In the genomic region with DNA sequence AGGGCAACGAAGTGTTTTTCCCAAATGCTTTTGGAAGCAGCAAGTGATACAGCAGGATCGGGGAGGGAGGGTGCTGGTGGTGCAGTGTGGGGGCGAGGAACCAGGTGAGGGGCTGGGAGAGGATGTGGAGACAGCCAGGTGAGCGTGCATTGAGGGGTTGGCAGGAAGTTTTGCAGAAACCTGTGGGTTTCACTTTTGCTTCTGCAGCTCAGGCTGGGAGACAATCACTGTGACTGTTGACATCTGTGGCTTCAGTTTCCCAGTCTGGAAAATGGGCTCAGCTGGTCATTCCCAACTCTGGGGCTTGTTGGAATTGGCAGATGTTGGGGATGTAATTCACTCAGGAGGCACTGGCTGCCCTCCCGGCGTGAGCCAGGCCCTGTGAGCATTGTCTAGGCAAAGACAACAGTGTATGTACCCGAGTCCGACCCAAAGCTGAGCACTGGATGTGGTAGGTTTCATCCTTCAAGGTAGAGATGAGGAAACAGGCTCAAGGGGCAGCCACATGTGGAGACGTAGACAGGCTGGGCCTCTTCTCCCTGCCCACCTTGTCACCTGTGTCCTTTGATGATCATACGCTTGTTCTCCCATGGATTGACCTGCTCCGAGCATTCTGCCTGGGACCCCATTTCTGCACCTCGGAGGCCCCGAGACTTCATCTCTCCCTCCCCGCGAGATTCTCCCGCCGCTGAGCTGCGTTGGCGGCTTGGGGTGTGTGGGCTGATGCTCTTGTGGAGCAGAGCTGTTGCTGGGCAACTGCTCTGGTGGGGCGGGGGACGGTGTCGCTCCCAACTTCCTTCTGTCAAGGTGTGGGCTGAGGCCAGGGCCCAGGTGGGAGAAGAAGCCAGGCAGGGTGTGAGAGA, we compare ENCODE assay signal across 9 cellular contexts. TPM values are rescaled to one million over a fixed set of nuclear protein-coding genes. Genes with fewer than 3 reads are reported as not detected.
DNase-seq lines count a peak whose midpoint lies in the region; ATAC-seq, FAIRE-seq and TF ChIP-seq lines count a peak whose summit lies in the region.
"Had no signal": no experiment of that assay in that cellular context is flagged by ENCODE, and none has a peak within 500 bp of the region (broad histone marks: within the 10 kb centered on the region; RNA-seq: fewer than 3 reads in every experiment).

No MANE protein-coding gene starts in this region.

- peak overlapping the region; percentile 91 for H3K4me3 ChIP-seq in CD8-positive, alpha-beta memory T cell (ENCODE audit: low read length)
- peak overlapping the region; percentile 3 to 85 (median 76) for H3K4me3 ChIP-seq in spleen

- TF ChIP-seq POLR2A in spleen (IDR thresholded peaks at IDR 0.05) = no peak

- CTCF ChIA-PET in CD8-positive, alpha-beta memory T cell (lab: Charles Lee) = interaction anchor here (0.8 to 4.1 kb wide), 10 partner anchors 22 to 209 kb away, joined by 3 to 19 read pairs (median 3); a partner anchor contains a TSS

- 62 to 72% (median 65%) methylated on average over 21 to 22 of the region's 22 CpGs for WGBS in spleen, 5 donors

- H3K27ac Mint-ChIP-seq in CD8-positive, alpha-beta memory T cell = peak overlapping the region; percentile 92 to 100 (median 98)

- no peaks in the 10 kb centered on the region for H3K27me3 ChIP-seq in CD8-positive, alpha-beta memory T cell (ENCODE audit: insufficient read depth, low read length, poor library complexity, severe bottlenecking)
- no peaks in the 10 kb centered on the region for H3K27me3 ChIP-seq in spleen (replicated peaks in 1 of 7)

- peaks cover 32% of the 10 kb centered on the region for H3K4me1 ChIP-seq in CD8-positive, alpha-beta memory T cell (ENCODE audit: insufficient read depth, low read length)
- peaks cover 22 to 86% (median 35%) of the 10 kb centered on the region in 6 donors for H3K4me1 ChIP-seq in spleen

- peak; percentile 36 to 84 (median 62) for DNase-seq in CD8-positive, alpha-beta memory T cell
- DNase-seq in T-helper 9 cell (peak; percentile 47), spleen (peak; percentile 88), kidney glomerular epithelial cell (lab: John Stamatoyannopoulos, UW) (no peak), T1000 (lab: John Stamatoyannopoulos, UW) (no peak), RCC 7860 (ENCODE audit: low spot score) (no peak)

- peak overlapping the region; percentile 72 for H3K27ac ChIP-seq in CD8-positive, alpha-beta memory T cell (ENCODE audit: low read depth, low read length)
- H3K27ac ChIP-seq in cingulate gyrus (ENCODE audit: low read depth, low read length) (peak overlapping the region; percentile 76), spleen (peak overlapping the region; percentile 30 to 88 (median 86))
- H3K27ac ChIP-seq: epithelial cell of prostate had no signal

- H3K27me3 Mint-ChIP-seq in CD8-positive, alpha-beta memory T cell = peaks cover 0 to 2% of the 10 kb centered on the region in 2 donors

- H3K9me3 Mint-ChIP-seq in CD8-positive, alpha-beta memory T cell = no peaks in the 10 kb centered on the region

- H3K4me3 Mint-ChIP-seq in CD8-positive, alpha-beta memory T cell = peak overlapping the region; percentile 86 to 97 (median 92)

- intact Hi-C loops in spleen (cut with DNase I; ENCODE audit: low total_unique reads) = no loop called here

- FAIRE-seq in RCC 7860 (lab: Jason Lieb, UNC) = no peak

- TF ChIP-seq CTCF in spleen (IDR thresholded peaks at IDR 0.05 in 8 of 11, conservative IDR thresholded peaks at IDR 0.05 in 3 of 11) = no peak

- H3K4me1 Mint-ChIP-seq in CD8-positive, alpha-beta memory T cell = peaks cover 28 to 42% (median 30%) of the 10 kb centered on the region in 3 donors

- H3K36me3 ChIP-seq in CD8-positive, alpha-beta memory T cell (ENCODE audit: insufficient read depth, low read length) = peaks cover 29% of the 10 kb centered on the region
- peaks cover 0 to 61% (median 34%) of the 10 kb centered on the region in 6 donors for H3K36me3 ChIP-seq in spleen

- H3K36me3 Mint-ChIP-seq in CD8-positive, alpha-beta memory T cell = peaks cover 0 to 41% (median 2%) of the 10 kb centered on the region in 3 donors

- no peak for ATAC-seq in GM21825 (IDR thresholded peaks at IDR 0.05; ENCODE audit: unreplicated experiment)

- H3K9me3 ChIP-seq in CD8-positive, alpha-beta memory T cell (ENCODE audit: low read length) = no peaks in the 10 kb centered on the region
- no peaks in the 10 kb centered on the region for H3K9me3 ChIP-seq in spleen

- POLR2A ChIA-PET in CD8-positive, alpha-beta memory T cell (lab: Charles Lee) = interaction anchor here (0.6 to 2.6 kb wide), 7 partner anchors 10 to 225 kb away, joined by 3 to 20 read pairs (median 5); a partner anchor contains a TSS

RNA-seq across cellular contexts. Expression of a gene that starts 21.9 kb away (rescaled TPM):
- 10 to 100 TPM; 15.0 to 15.9 TPM for total RNA-seq in CD8-positive, alpha-beta memory T cell
- polyA plus RNA-seq in CD8-positive, alpha-beta memory T cell = 18.6 TPM
- total RNA-seq in spleen = 10 to 100 TPM; 31.3 to 52.7 (median 39.4) TPM
- polyA plus RNA-seq in spleen = 10 to 100 TPM in 2 of 3 donors, 1 to 10 TPM in 1; 8.9 to 17.1 (median 16.1) TPM

RNA-seq across cellular contexts. Expression of a gene that starts 32.7 kb away (rescaled TPM):
- total RNA-seq in CD8-positive, alpha-beta memory T cell = 10 to 100 TPM; 18.9 to 19.6 TPM
- polyA plus RNA-seq in CD8-positive, alpha-beta memory T cell = 43.2 TPM
- total RNA-seq in spleen = 10 to 100 TPM; 19.7 to 31.6 (median 25.3) TPM
- polyA plus RNA-seq in spleen = 10 to 100 TPM in 2 of 3 donors, 1 to 10 TPM in 1; 9.9 to 21.5 (median 14.8) TPM

RNA-seq across cellular contexts. Expression of a gene that starts 33.5 kb away (rescaled TPM):
- 10 to 100 TPM; 17.7 to 17.9 TPM for total RNA-seq in CD8-positive, alpha-beta memory T cell
- polyA plus RNA-seq in CD8-positive, alpha-beta memory T cell = 5.7 TPM
- total RNA-seq in spleen = 10 to 100 TPM in 6 of 7 donors, 1 to 10 TPM in 1; 6.6 to 22.7 (median 16.3) TPM
- 1 to 10 TPM; 4.2 to 5.1 (median 4.9) TPM for polyA plus RNA-seq in spleen

RNA-seq across cellular contexts. Expression of a gene that starts 54.1 kb away (rescaled TPM):
- 10 to 100 TPM; 33.3 to 34.5 TPM for total RNA-seq in CD8-positive, alpha-beta memory T cell
- 10.9 TPM for polyA plus RNA-seq in CD8-positive, alpha-beta memory T cell
- 100 to 1,000 TPM; 206 to 475 (median 330) TPM for total RNA-seq in spleen
- polyA plus RNA-seq in spleen = 100 to 1,000 TPM; 234 to 299 (median 274) TPM

Comparison
In these comparisons a context has a peak if more than half of its experiments do, and no peak if none do; other contexts are left out.
1. DNase-seq: peak in CD8-positive, alpha-beta memory T cell (5 of 5), T-helper 9 cell (single experiment) and spleen (single experiment); none in kidney glomerular epithelial cell (single experiment), T1000 (single experiment) and RCC 7860 (single experiment).
2. Peak in every context shown above with its lines, with median percentiles within 50 percentile points of each other: H3K27ac ChIP-seq.